41 cellular contexts compared by ENCODE assay signal in the genomic region with DNA sequence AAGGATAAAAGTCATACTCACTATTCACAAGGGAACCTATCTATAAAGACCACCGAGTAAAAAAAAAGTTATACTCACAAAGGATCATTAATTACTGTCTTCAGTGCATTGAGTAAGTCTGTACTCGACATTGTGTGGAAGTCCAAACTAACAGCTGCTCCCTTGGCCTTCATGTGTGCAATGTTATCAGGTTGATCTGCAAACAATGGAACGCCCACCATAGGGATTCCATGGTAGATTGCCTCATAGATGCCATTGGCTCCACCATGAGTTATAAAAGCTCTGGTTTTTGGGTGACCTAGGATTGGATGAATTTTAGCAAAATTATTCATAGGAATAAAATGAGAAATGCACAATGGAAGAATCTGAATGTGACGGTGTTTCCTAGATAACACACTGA. TPM values are rescaled to one million over a fixed set of nuclear protein-coding genes. Genes with fewer than 3 reads are reported as not detected.
"Had no signal": no experiment of that assay in that cellular context is flagged by ENCODE, and none has a peak within 500 bp of the region (broad histone marks: within the 10 kb centered on the region; RNA-seq: fewer than 3 reads in every experiment).

No MANE protein-coding gene starts in this region.

- H3K4me3 ChIP-seq: cardiac muscle cell, MG63 had no signal

- H3K4me1 Mint-ChIP-seq: activated B cell treated with CpG ODN at 0.5 μM for 24 hours; activated CD4-positive, alpha-beta memory T cell treated with anti-CD3 and anti-CD28 coated beads, Interleukin-2, amount 10 ng/mL, durations not matched to agents 7 days and 5 days; activated CD8-positive, alpha-beta memory T cell treated with anti-CD3 and anti-CD28 coated beads, Interleukin-2, amount 10 ng/mL, durations not matched to agents 7 days and 5 days; activated naive CD8-positive, alpha-beta T cell treated with anti-CD3 and anti-CD28 coated beads for 36 hours; activated T-helper 17 cell treated with anti-CD3 and anti-CD28 coated beads, Interleukin-2, amount 50 U/mL, for 72 hours; central memory CD8-positive, alpha-beta T cell; T-cell had no signal

- DNase-seq: activated B cell treated with CpG ODN at 0.5 μM for 24 hours; activated CD4-positive, alpha-beta memory T cell treated with anti-CD3 and anti-CD28 coated beads, Interleukin-2, amount 10 ng/mL, durations not matched to agents 7 days and 5 days; activated CD4-positive, alpha-beta T cell treated with anti-CD3 and anti-CD28 coated beads for 4 hours; activated CD4-positive, alpha-beta T cell treated with anti-CD3 and anti-CD28 coated beads, Interleukin-2, amount 50 U/mL, for 1 hour; activated CD4-positive, CD25-positive, alpha-beta regulatory T cell treated with anti-CD3 and anti-CD28 coated beads, Interleukin-2, amount 50 U/mL, for 72 hours; activated CD8-positive, alpha-beta memory T cell treated with anti-CD3 and anti-CD28 coated beads for 24 hours; activated CD8-positive, alpha-beta memory T cell treated with anti-CD3 and anti-CD28 coated beads, Interleukin-2, amount 10 ng/mL, durations not matched to agents 7 days and 5 days; activated effector memory CD4-positive, alpha-beta T cell treated with anti-CD3 and anti-CD28 coated beads, Interleukin-2, amount 50 U/mL, for 16 hours; activated naive CD4-positive, alpha-beta T cell; activated naive CD4-positive, alpha-beta T cell treated with anti-CD3 and anti-CD28 coated beads, Interleukin-2, amount 50 U/mL, for 16 hours; activated naive CD8-positive, alpha-beta T cell treated with anti-CD3 and anti-CD28 coated beads for 36 hours; activated T-cell treated with anti-CD3 and anti-CD28 coated beads, Interleukin-2, amount 50 U/mL, for 1 hour; activated T-cell treated with anti-CD3 and anti-CD28 coated beads, Interleukin-2, amount 50 U/mL, for 72 hours; amniotic stem cell; aorta; Kasumi-1; KBM-7; MG63; NCI-H1048; NCI-H1105 treated with DMSO at 0.1 percent for 48 hours; NCI-H1436; NCI-H187; NCI-H2029 treated with DMSO at 0.1 percent for 48 hours; NCI-H2107; NCI-H226; NCI-H524; NCI-H69; NCI-H82; SHP77 treated with DMSO at 0.1 percent for 48 hours; T-cell; T-helper 2 cell; T-helper 9 cell had no signal

- H3K27ac ChIP-seq: cardiac muscle cell, VCaP had no signal

- H3K9me3 ChIP-seq: MG63 had no signal

- H3K4me3 Mint-ChIP-seq: activated B cell treated with CpG ODN at 0.5 μM for 24 hours; activated CD4-positive, alpha-beta memory T cell treated with anti-CD3 and anti-CD28 coated beads, Interleukin-2, amount 10 ng/mL, durations not matched to agents 7 days and 5 days; activated CD8-positive, alpha-beta memory T cell treated with anti-CD3 and anti-CD28 coated beads, Interleukin-2, amount 10 ng/mL, durations not matched to agents 7 days and 5 days; activated naive CD8-positive, alpha-beta T cell treated with anti-CD3 and anti-CD28 coated beads for 36 hours; activated T-cell treated with anti-CD3 and anti-CD28 coated beads, Interleukin-2, amount 50 U/mL, for 72 hours; activated T-helper 17 cell treated with anti-CD3 and anti-CD28 coated beads, Interleukin-2, amount 50 U/mL, for 72 hours; central memory CD8-positive, alpha-beta T cell; T-cell had no signal

- H3K27ac Mint-ChIP-seq: activated B cell treated with CpG ODN at 0.5 μM for 24 hours; activated CD4-positive, alpha-beta memory T cell treated with anti-CD3 and anti-CD28 coated beads, Interleukin-2, amount 10 ng/mL, durations not matched to agents 7 days and 5 days; activated CD8-positive, alpha-beta memory T cell treated with anti-CD3 and anti-CD28 coated beads, Interleukin-2, amount 10 ng/mL, durations not matched to agents 7 days and 5 days; activated naive CD8-positive, alpha-beta T cell treated with anti-CD3 and anti-CD28 coated beads for 36 hours; activated T-cell treated with anti-CD3 and anti-CD28 coated beads, Interleukin-2, amount 50 U/mL, for 72 hours; activated T-helper 17 cell treated with anti-CD3 and anti-CD28 coated beads, Interleukin-2, amount 50 U/mL, for 72 hours; T-cell had no signal

- ATAC-seq: activated CD8-positive, alpha-beta memory T cell treated with anti-CD3 and anti-CD28 coated beads, Interleukin-2, amount 10 ng/mL, durations not matched to agents 7 days and 5 days; activated T-cell treated with anti-CD3 and anti-CD28 coated beads, Interleukin-2, amount 50 U/mL, for 72 hours; activated T-helper 17 cell treated with anti-CD3 and anti-CD28 coated beads, Interleukin-2, amount 50 U/mL, for 72 hours; Panc1; SK-N-SH treated with all-trans-retinoic acid at 6 μM for 48 hours; T-cell had no signal

- H3K36me3 Mint-ChIP-seq: activated CD8-positive, alpha-beta memory T cell treated with anti-CD3 and anti-CD28 coated beads, Interleukin-2, amount 10 ng/mL, durations not matched to agents 7 days and 5 days; activated naive CD8-positive, alpha-beta T cell treated with anti-CD3 and anti-CD28 coated beads for 36 hours; T-cell had no signal

- H3K27me3 ChIP-seq: cardiac muscle cell, MG63 had no signal

- H3K27me3 Mint-ChIP-seq: activated B cell treated with CpG ODN at 0.5 μM for 24 hours; activated CD4-positive, alpha-beta memory T cell treated with anti-CD3 and anti-CD28 coated beads, Interleukin-2, amount 10 ng/mL, durations not matched to agents 7 days and 5 days; activated CD8-positive, alpha-beta memory T cell treated with anti-CD3 and anti-CD28 coated beads, Interleukin-2, amount 10 ng/mL, durations not matched to agents 7 days and 5 days; activated naive CD8-positive, alpha-beta T cell treated with anti-CD3 and anti-CD28 coated beads for 36 hours; activated T-helper 17 cell treated with anti-CD3 and anti-CD28 coated beads, Interleukin-2, amount 50 U/mL, for 72 hours; central memory CD8-positive, alpha-beta T cell; T-cell had no signal

- H3K9me3 Mint-ChIP-seq: activated CD4-positive, alpha-beta memory T cell treated with anti-CD3 and anti-CD28 coated beads, Interleukin-2, amount 10 ng/mL, durations not matched to agents 7 days and 5 days; activated naive CD8-positive, alpha-beta T cell treated with anti-CD3 and anti-CD28 coated beads for 36 hours had no signal

- H3K36me3 ChIP-seq: cardiac muscle cell, MG63 had no signal

RNA-seq across cellular contexts. Expression of gene UGT2B4, which starts 10.6 kb away (rescaled TPM):
- total RNA-seq: activated B cell treated with CpG ODN at 0.5 μM for 24 hours; activated CD4-positive, alpha-beta memory T cell treated with anti-CD3 and anti-CD28 coated beads, Interleukin-2, amount 10 ng/mL, durations not matched to agents 7 days and 5 days; activated CD8-positive, alpha-beta memory T cell treated with anti-CD3 and anti-CD28 coated beads, Interleukin-2, amount 10 ng/mL, durations not matched to agents 7 days and 5 days; activated naive CD8-positive, alpha-beta T cell treated with anti-CD3 and anti-CD28 coated beads for 36 hours; activated T-cell treated with anti-CD3 and anti-CD28 coated beads, Interleukin-2, amount 50 U/mL, for 72 hours; activated T-helper 17 cell treated with anti-CD3 and anti-CD28 coated beads, Interleukin-2, amount 50 U/mL, for 72 hours; aorta; cardiac muscle cell; chondrocyte; RPMI7951; SK-MEL-5 had no signal
- polyA plus RNA-seq: aorta, cardiac muscle cell had no signal
